8 cellular contexts compared by ENCODE assay signal in the genomic region with DNA sequence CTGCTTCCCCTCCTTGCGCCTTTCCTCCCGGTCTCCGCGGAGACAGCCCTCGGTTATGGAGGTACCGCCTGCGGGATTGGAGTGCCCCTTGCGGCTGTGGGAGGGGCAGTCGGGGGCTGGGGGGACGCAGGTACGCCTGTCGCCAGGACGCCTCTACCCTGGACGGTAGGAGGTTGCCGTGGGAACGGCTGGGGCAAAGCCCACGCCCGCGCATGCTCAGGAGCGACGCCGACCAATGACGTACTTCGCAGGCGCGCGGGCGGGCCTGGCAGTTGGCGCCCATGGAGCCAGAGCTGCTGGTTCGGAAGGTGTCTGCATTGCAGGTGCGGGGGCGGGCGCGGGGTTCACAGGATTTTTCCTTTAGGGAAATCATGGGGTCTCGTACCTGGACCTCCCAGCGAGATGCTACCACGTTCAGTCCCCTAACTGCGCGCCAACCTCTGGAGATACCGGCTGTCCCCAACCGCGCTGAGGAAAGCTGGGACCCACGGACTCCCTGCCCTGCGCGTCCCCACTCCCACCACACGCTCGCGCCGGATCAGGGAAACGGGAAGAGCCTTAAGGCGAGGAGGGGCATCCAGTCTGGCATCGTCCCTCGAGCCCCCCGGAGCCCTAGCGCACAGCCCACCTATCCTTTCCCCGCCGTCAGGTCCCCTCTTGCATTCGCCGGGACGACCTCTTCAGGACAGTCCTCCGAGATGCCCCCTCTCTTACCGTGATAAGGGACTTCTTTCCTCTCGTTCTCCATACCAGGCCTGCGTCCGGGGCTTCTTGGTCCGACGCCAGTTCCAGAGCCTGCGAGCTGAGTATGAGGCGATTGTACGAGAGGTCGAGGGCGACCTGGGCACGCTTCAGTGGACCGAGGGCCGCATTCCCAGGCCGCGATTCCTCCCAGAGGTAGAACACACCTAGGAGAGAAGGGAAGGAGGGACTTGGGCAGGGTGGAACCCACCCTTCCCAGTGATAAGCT. TPM values are rescaled to one million over a fixed set of nuclear protein-coding genes. Genes with fewer than 3 reads are reported as not detected.
A peak's percentile ranks its signal among the peaks of the same experiment; 100 is the strongest.
DNase-seq lines count a peak whose midpoint lies in the region; ATAC-seq, FAIRE-seq and TF ChIP-seq lines count a peak whose summit lies in the region.

A gene (plus strand): TSS at position 271 of the 970 bp plus-strand sequence. CDS start 11 bp downstream, at position 282.

- no peak for TF ChIP-seq CTCF in keratinocyte (optimal IDR thresholded peaks at IDR 0.05 in 1 of 3, IDR thresholded peaks at IDR 0.05 in 1 of 3, conservative IDR thresholded peaks at IDR 0.05 in 1 of 3; ENCODE audit: extremely low read depth in 1 of 3, insufficient read depth in 2 of 3, low read length in 3 of 3)

- no peaks in the 10 kb centered on the region for H3K9me3 ChIP-seq in keratinocyte (ENCODE audit: control insufficient read depth, low read depth, low read length)

- peak; percentile 54 for ATAC-seq in HG03066 (IDR thresholded peaks at IDR 0.05; ENCODE audit: low read depth, unreplicated experiment)
- ATAC-seq in HG03025 (IDR thresholded peaks at IDR 0.05; ENCODE audit: low FRiP score, unreplicated experiment), result no peak

- peak within 1 kb of the TSS; percentile 72 for H3K4me3 ChIP-seq in GM08714 (ENCODE audit: low read length)
- peak within 1 kb of the TSS; percentile 62 to 93 (median 78) for H3K4me3 ChIP-seq in keratinocyte (ENCODE audit: control insufficient read depth in 2 of 3, extremely low read depth in 1 of 3, insufficient read depth in 2 of 3, low read depth in 1 of 3, low read length in 3 of 3)

- no peaks in the 10 kb centered on the region for H3K27me3 ChIP-seq in keratinocyte (ENCODE audit: control insufficient read depth, extremely low read depth, insufficient read depth, low read length)

- no peaks in the 10 kb centered on the region for H4K20me1 ChIP-seq in keratinocyte (ENCODE audit: control insufficient read depth, extremely low read depth, insufficient read depth, low read length)

- H3K4me1 ChIP-seq in keratinocyte (ENCODE audit: control insufficient read depth, extremely low read depth, insufficient read depth, low read length), result peaks cover 18% of the 10 kb centered on the region

- DNase-seq in NCI-H345 treated with DMSO at 0.1 percent for 48 hours (lab: John Stamatoyannopoulos, UW; ENCODE audit: unreplicated experiment) (peak; percentile 84), cerebellar cortex (ENCODE audit: low spot score) (peak; percentile 87), keratinocyte (ENCODE audit: low read depth, low spot score) (no peak)
- DNase-seq in activated CD4-positive, CD25-positive, alpha-beta regulatory T cell treated with anti-CD3 and anti-CD28 coated beads, Interleukin-2, amount 50 U/mL, for 72 hours, result peak; percentile 85
- peak; percentile 85 for DNase-seq in stimulated activated CD4-positive, alpha-beta T cell treated with anti-CD3 and anti-CD28 coated beads, Interleukin-12 subunit alpha, Interleukin-12 subunit beta, amount 100 ng/mL, for 4 hours

- H3K27ac ChIP-seq in keratinocyte (ENCODE audit: control insufficient read depth, insufficient read depth, low read length), result peak within 1 kb of the TSS; percentile 65

- H3K9me1 ChIP-seq in keratinocyte (ENCODE audit: control insufficient read depth, extremely low read depth, insufficient read depth, low read length), result no peaks in the 10 kb centered on the region

- dilution Hi-C loops in keratinocyte (cut with MboI; ENCODE audit: extremely low pct_ligation_motif_present, low sequenced_read_pairs), result no loop called here

- peak within 1 kb of the TSS; percentile 98 for H3K4me2 ChIP-seq in keratinocyte (ENCODE audit: control insufficient read depth, extremely low read depth, insufficient read depth, low read depth, low read length)

- peak within 1 kb of the TSS; percentile 93 for H3K9ac ChIP-seq in keratinocyte (ENCODE audit: control insufficient read depth, extremely low read depth, insufficient read depth, low read length)

- no peak for FAIRE-seq in keratinocyte (lab: Jason Lieb, UNC)

- H3K36me3 ChIP-seq in keratinocyte (ENCODE audit: control insufficient read depth in 2 of 2, extremely low read depth in 1 of 2, insufficient read depth in 2 of 2, low read length in 2 of 2), result peaks cover 0 to 3% of the 10 kb centered on the region in 2 experiments

- H2AFZ ChIP-seq in keratinocyte (ENCODE audit: control insufficient read depth, low read length), result peak within 1 kb of the TSS; percentile 89

- no peaks in the 10 kb centered on the region for H3K79me2 ChIP-seq in keratinocyte (ENCODE audit: control insufficient read depth, insufficient read depth, low read length)

RNA-seq across cellular contexts. Expression of the gene that starts here (rescaled TPM):
- 1.2 to 2.3 TPM (median 1.5 TPM) in 3 replicates for polyA plus RNA-seq in keratinocyte
- 1.1 TPM for polyA plus RNA-seq in keratinocyte (2011; ENCODE audit: low read depth)
- 0.89 and 0.90 TPM in 2 replicates for polyA plus RNA-seq in keratinocyte (2011; cell fraction: cytosol; rRNA removed)
- 1.2 and 1.3 TPM in 2 replicates for polyA plus RNA-seq in keratinocyte (2011; cell fraction: nucleus; rRNA removed)
- 1.7 TPM in 2 replicates for polyA plus RNA-seq in keratinocyte (2012; ENCODE audit: low replicate concordance)
- polyA minus RNA-seq in keratinocyte, result 0.59 to 2.0 TPM (median 0.75 TPM) in 3 replicates
- not detected for polyA minus RNA-seq in keratinocyte (2011; cell fraction: cytosol; rRNA and poly(A)+ RNA removed)
- 0.62 and 0.63 TPM in 2 replicates for polyA minus RNA-seq in keratinocyte (2011; cell fraction: nucleus; rRNA and poly(A)+ RNA removed)
